In genomic region chr22:45284705-45285305, GRCh38 we compare ENCODE assay signal across 8 cellular contexts. TPM values are rescaled to one million over a fixed set of nuclear protein-coding genes. Genes with fewer than 3 reads are reported as not detected.
DNase-seq lines count a peak whose midpoint lies in the region; ATAC-seq and TF ChIP-seq lines count a peak whose summit lies in the region.

UPK3A (plus strand) TSS chr22:45284949; CDS start chr22:45285014, 65 bp downstream.

- peak within 1 kb of the TSS; percentile 75 for H3K4me3 Mint-ChIP-seq in neural progenitor cell

- H3K4me1 ChIP-seq in esophagus muscularis mucosa (peaks cover 13 to 30% (median 22%) of the 10 kb centered on the region in 4 donors), neural progenitor cell (peaks cover 7% of the 10 kb centered on the region), thyroid gland (peaks cover 23 to 41% of the 10 kb centered on the region in 2 donors)

- TF ChIP-seq CTCF in esophagus muscularis mucosa (IDR thresholded peaks at IDR 0.05) (no peak), neural progenitor cell (IDR thresholded peaks at IDR 0.05) (no peak), thyroid gland (IDR thresholded peaks at IDR 0.05) (peak in 1 of 6 experiments; percentile 19)

- H3K4me2 ChIP-seq in neural progenitor cell, result peak within 1 kb of the TSS; percentile 98

- H3K36me3 ChIP-seq in esophagus muscularis mucosa, result no peaks in the 10 kb centered on the region
- H3K36me3 ChIP-seq in neural progenitor cell, result no peaks in the 10 kb centered on the region
- no peaks in the 10 kb centered on the region for H3K36me3 ChIP-seq in thyroid gland

- 20% methylated on average over 4 of the region's 47 CpGs for WGBS in esophagus muscularis mucosa
- 9 to 11% methylated on average over 8 to 35 of the region's 47 CpGs for WGBS in thyroid gland, 2 donors

- H3K4me1 Mint-ChIP-seq in neural progenitor cell, result peaks cover 16% of the 10 kb centered on the region

- H3K27ac ChIP-seq in esophagus muscularis mucosa (replicated peaks in 1 of 4) (no peak within 1 kb of the TSS), neural progenitor cell (no peak within 1 kb of the TSS), thyroid gland (peak within 1 kb of the TSS in 2 of 3 donors; percentile 29 to 51)

- TF ChIP-seq POLR2A in esophagus muscularis mucosa (IDR thresholded peaks at IDR 0.05; ENCODE audit: low read depth), result no peak
- TF ChIP-seq POLR2A in thyroid gland (IDR thresholded peaks at IDR 0.05), result peak; percentile 21 to 96

- no peaks in the 10 kb centered on the region for H3K36me3 Mint-ChIP-seq in neural progenitor cell

- no peak for ATAC-seq in GM18909 (IDR thresholded peaks at IDR 0.05; ENCODE audit: poor library complexity, unreplicated experiment)

- H3K27me3 ChIP-seq in esophagus muscularis mucosa, result peaks cover 0 to 32% (median 3%) of the 10 kb centered on the region in 4 donors
- H3K27me3 ChIP-seq in neural progenitor cell, result peaks cover 52% of the 10 kb centered on the region
- no peaks in the 10 kb centered on the region for H3K27me3 ChIP-seq in thyroid gland

- H3K9me3 ChIP-seq in esophagus muscularis mucosa (no peaks in the 10 kb centered on the region), neural progenitor cell (ENCODE audit: low read depth) (no peaks in the 10 kb centered on the region), thyroid gland (no peaks in the 10 kb centered on the region)

- H3K27ac Mint-ChIP-seq in neural progenitor cell, result no peak within 1 kb of the TSS

- DNase-seq in CD1c-positive myeloid dendritic cell (ENCODE audit: extremely low spot score), result peak; percentile 52
- peak; percentile 78 for DNase-seq in NCI-H146 (lab: John Stamatoyannopoulos, UW)
- peak; percentile 51 for DNase-seq in activated T-cell treated with anti-CD3 and anti-CD28 coated beads for 1 hour (ENCODE audit: low read depth)
- no peak for DNase-seq in esophagus muscularis mucosa (ENCODE audit: extremely low spot score)
- DNase-seq in neural progenitor cell (ENCODE audit: low spot score), result peak; percentile 91
- peak; percentile 92 for DNase-seq in thyroid gland
- no peak for DNase-seq in OCI-M2 (lab: John Stamatoyannopoulos, UW; ENCODE audit: unreplicated experiment)

- H3K27me3 Mint-ChIP-seq in neural progenitor cell (ENCODE audit: insufficient read depth, low read depth), result peaks cover 48% of the 10 kb centered on the region

- H2AFZ ChIP-seq in neural progenitor cell (replicated peaks), result peak within 1 kb of the TSS; percentile 98

- H3K79me2 ChIP-seq in neural progenitor cell (ENCODE audit: low read depth), result no peaks in the 10 kb centered on the region

- no peak for TF ChIP-seq EP300 in esophagus muscularis mucosa (IDR thresholded peaks at IDR 0.05)

- intact Hi-C loops in esophagus muscularis mucosa (cut with DNase I), result no loop called here
- intact Hi-C loops in thyroid gland (cut with DNase I), result no loop called here

- no peak within 1 kb of the TSS for H3K9ac ChIP-seq in neural progenitor cell

- peaks cover 4% of the 10 kb centered on the region for H3F3A ChIP-seq in neural progenitor cell (ENCODE audit: low read depth)

- no peaks in the 10 kb centered on the region for H4K20me1 ChIP-seq in neural progenitor cell (ENCODE audit: low read depth)

- H3K4me3 ChIP-seq in esophagus muscularis mucosa (peak within 1 kb of the TSS; percentile 39 to 51 (median 44)), neural progenitor cell (peak within 1 kb of the TSS; percentile 67), thyroid gland (replicated peaks in 1 of 3) (peak within 1 kb of the TSS in 1 of 3 donors; percentile 19)

- H3K9me3 Mint-ChIP-seq in neural progenitor cell, result no peaks in the 10 kb centered on the region

RNA-seq across cellular contexts. Expression of gene UPK3A, which starts in this region (rescaled TPM):
- not detected for total RNA-seq in esophagus muscularis mucosa
- 0.50 TPM in 1 of 2 replicates, not detected in the other for total RNA-seq in neural progenitor cell (ENCODE audit: low replicate concordance)
- 1 to 10 TPM in 3 of 4 donors, not detected in 1; 2.1 to 3.9 (median 2.6) TPM for total RNA-seq in thyroid gland

Comparison
In these comparisons a context has a peak if more than half of its experiments do, and no peak if none do; other contexts are left out.
1. Peak in DNase-seq, H3K4me3 ChIP-seq and H3K4me2 ChIP-seq in neural progenitor cell; RNA of the gene not detected or under 1 TPM.
2. DNase-seq: peak in CD1c-positive myeloid dendritic cell (single experiment), NCI-H146 (single experiment), activated T-cell treated with anti-CD3 and anti-CD28 coated beads for 1 hour (single experiment) and thyroid gland (2 of 2); none in esophagus muscularis mucosa (single experiment) and OCI-M2 (single experiment).
3. H3K27ac ChIP-seq: peak in thyroid gland (2 of 3); none in esophagus muscularis mucosa (0 of 4) and neural progenitor cell (single experiment).